In the genomic region with DNA sequence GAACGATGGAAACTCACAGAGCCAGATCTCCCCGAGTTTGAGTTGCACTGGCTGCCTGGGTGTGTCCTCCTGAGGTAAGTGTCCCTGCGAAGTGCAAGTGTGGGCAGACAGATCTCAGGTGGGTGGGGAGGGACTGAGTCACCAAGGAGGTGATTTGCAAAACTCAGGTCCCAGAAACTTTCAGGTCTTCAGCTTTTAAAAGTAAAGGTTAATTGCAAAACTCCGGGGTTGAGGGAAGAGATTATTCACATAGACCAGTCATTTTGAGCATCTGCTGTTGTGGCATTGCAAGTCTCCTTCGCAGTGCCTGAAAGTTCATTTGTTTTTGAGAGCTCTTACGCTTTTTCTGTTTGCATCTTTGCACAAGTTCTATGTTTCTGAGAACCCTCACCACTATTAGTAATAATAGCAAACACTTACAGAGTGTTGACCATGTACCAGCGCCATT, we compare ENCODE assay signal across 8 cellular contexts. TPM values are rescaled to one million over a fixed set of nuclear protein-coding genes. Genes with fewer than 3 reads are reported as not detected.
DNase-seq lines count a peak whose midpoint lies in the region; ATAC-seq and TF ChIP-seq lines count a peak whose summit lies in the region.

No MANE protein-coding gene starts in this region.

- H3K27ac ChIP-seq in PC-9 (peak overlapping the region; percentile 91), A673 (ENCODE audit: low read depth, low read length, poor library complexity, severe bottlenecking) (no peak overlapping the region)

- DNase-seq in PC-9 (peak; percentile 71 to 89), A673 (ENCODE audit: low spot score) (no peak), BE2C (no peak), NCI-H2107 treated with DMSO at 0.1 percent for 48 hours (lab: John Stamatoyannopoulos, UW; ENCODE audit: unreplicated experiment) (no peak)
- DNase-seq in activated naive CD8-positive, alpha-beta T cell treated with anti-CD3 and anti-CD28 coated beads, Interleukin-2, amount 50 U/mL, for 16 hours (ENCODE audit: low read depth, low spot score) = peak; percentile 68
- DNase-seq in stimulated activated CD8-positive, alpha-beta memory T cell treated with anti-CD3 and anti-CD28 coated beads, Interleukin-4, amount 100 ng/mL, for 4 hours (ENCODE audit: low read depth in 2 of 2, low spot score in 1 of 2) = peak; percentile 60 to 78

- H3K4me1 ChIP-seq in PC-9 (replicated peaks; ENCODE audit: insufficient read depth) = peaks cover 97% of the 10 kb centered on the region
- peaks cover 13% of the 10 kb centered on the region for H3K4me1 ChIP-seq in A673 (ENCODE audit: insufficient read depth, low read length, poor library complexity, severe bottlenecking)
- no peaks in the 10 kb centered on the region for H3K4me1 ChIP-seq in BE2C

- BruUV-seq in PC-9 (replicated peaks; lab: Mats Ljungman, UMichigan) = no TSS peak
- BruUV-seq in A673 (replicated peaks; lab: Mats Ljungman, UMichigan) = no TSS peak

- CTCF ChIA-PET in PC-9 (lab: Charles Lee) (interaction anchor here (0.6 to 0.9 kb wide), 4 partner anchors 33 to 1311 kb away, joined by 3 to 9 read pairs (median 5); no protein-coding TSS in a partner anchor), A673 (lab: Charles Lee) (no interaction called here)

- no peak for TF ChIP-seq CTCF in PC-9 (conservative IDR thresholded peaks at IDR 0.05)
- no peak for TF ChIP-seq CTCF in A673 (conservative IDR thresholded peaks at IDR 0.05; ENCODE audit: low read depth, low read length)
- TF ChIP-seq CTCF in BE2C (IDR thresholded peaks at IDR 0.05; ENCODE audit: low read depth, low read length) = no peak

- H2AFZ ChIP-seq in PC-9 = no peak overlapping the region

- H4K20me1 ChIP-seq in PC-9 (ENCODE audit: insufficient read depth) = peaks cover 19% of the 10 kb centered on the region

- H3K36me3 ChIP-seq in PC-9 (ENCODE audit: low read depth) (peaks cover 71% of the 10 kb centered on the region), A673 (ENCODE audit: insufficient read depth, low read length, poor library complexity, severe bottlenecking) (no peaks in the 10 kb centered on the region), BE2C (no peaks in the 10 kb centered on the region)

- peak; percentile 33 for ATAC-seq in GM21529 (IDR thresholded peaks at IDR 0.05; ENCODE audit: unreplicated experiment)
- no peak for ATAC-seq in GM19328 (IDR thresholded peaks at IDR 0.05; ENCODE audit: unreplicated experiment)

- peaks cover 100% of the 10 kb centered on the region for H3K79me2 ChIP-seq in PC-9 (ENCODE audit: low read depth)

- H3K4me2 ChIP-seq in PC-9 = peak overlapping the region; percentile 97

- H3K4me3 ChIP-seq in PC-9 = peak overlapping the region; percentile 70; the same call in 1 of the 2 replicates
- H3K4me3 ChIP-seq in A673 (ENCODE audit: low read depth, low read length, poor library complexity, severe bottlenecking) = no peak overlapping the region
- no peak overlapping the region for H3K4me3 ChIP-seq in BE2C (ENCODE audit: low read depth, low read length)

- POLR2A ChIA-PET in PC-9 (lab: Charles Lee; ENCODE audit: unreplicated experiment) (no interaction called here), A673 (lab: Charles Lee; ENCODE audit: low non-redundant PET) (interaction anchor here (0.6 kb wide), 1 partner anchor 177 kb away, joined by 14 read pairs; no protein-coding TSS in a partner anchor)

- no peaks in the 10 kb centered on the region for H3K9me2 ChIP-seq in PC-9 (ENCODE audit: insufficient read depth)

- intact Hi-C loops in PC-9 (cut with micrococcal nuclease; ENCODE audit: unreplicated experiment) (loop anchor here (10.0 kb wide), 2 partner anchors 69 to 219 kb away; no protein-coding TSS in a partner anchor), A673 (cut with micrococcal nuclease; ENCODE audit: unreplicated experiment) (no loop called here)

- H3F3A ChIP-seq in PC-9 (ENCODE audit: insufficient read depth, low read depth) = peaks cover 84% of the 10 kb centered on the region

- H3K9me3 ChIP-seq in PC-9 (ENCODE audit: insufficient read depth, low read depth) (0 out of 2 replicates have a peak, but pooled peaks cover 3% of the 10 kb centered on the region), A673 (ENCODE audit: low read depth, low read length, poor library complexity, severe bottlenecking) (no peaks in the 10 kb centered on the region), BE2C (no peaks in the 10 kb centered on the region)

- H3K27me3 ChIP-seq in PC-9 (ENCODE audit: insufficient read depth, low read depth) = no peaks in the 10 kb centered on the region
- peaks cover 6% of the 10 kb centered on the region for H3K27me3 ChIP-seq in A673 (replicated peaks; ENCODE audit: insufficient read depth, low read depth, low read length, poor library complexity)
- no peaks in the 10 kb centered on the region for H3K27me3 ChIP-seq in BE2C

RNA-seq across cellular contexts. Expression of gene CD44, which starts 7.1 kb away (rescaled TPM):
- total RNA-seq in PC-9 (2021) (775 and 872 TPM in 2 replicates), A673 (2021) (13.1 and 15.9 TPM in 2 replicates)
- 24.4 TPM for polyA plus RNA-seq in BE2C (2012; ENCODE audit: insufficient read depth, insufficient read length, low read depth)

Comparison
In these comparisons a context has a peak if more than half of its experiments do, and no peak if none do; other contexts are left out.
1. DNase-seq: peak in PC-9 (2 of 2), activated naive CD8-positive, alpha-beta T cell treated with anti-CD3 and anti-CD28 coated beads, Interleukin-2, amount 50 U/mL, for 16 hours (single experiment) and stimulated activated CD8-positive, alpha-beta memory T cell treated with anti-CD3 and anti-CD28 coated beads, Interleukin-4, amount 100 ng/mL, for 4 hours (2 of 2); none in A673 (single experiment), BE2C (single experiment) and NCI-H2107 treated with DMSO at 0.1 percent for 48 hours (single experiment).
2. RNA of gene CD44, which starts 7.1 kb away (total RNA-seq): 775 to 872 TPM in PC-9; 13.1 to 15.9 TPM in A673; every median in the first group is over 10 times any median in the second.